ENCODE assay signal across 27 cellular contexts in genomic region chr2:96795076-96795475, GRCh38.
"Had no signal": no experiment of that assay in that cellular context is flagged by ENCODE, and none has a peak within 500 bp of the region (broad histone marks: within the 10 kb centered on the region; RNA-seq: fewer than 3 reads in every experiment).

No MANE protein-coding gene starts in this region.

- H3K27ac ChIP-seq: ascending aorta, breast epithelium, cardiac muscle cell, coronary artery, esophagus muscularis mucosa, foreskin keratinocyte, heart left ventricle had no signal

- H3K36me3 ChIP-seq: breast epithelium, cardiac muscle cell had no signal

- H3K4me3 ChIP-seq: ascending aorta, breast epithelium, cardiac muscle cell, coronary artery, esophagus muscularis mucosa, gastrocnemius medialis, heart left ventricle had no signal

- H3K9me3 ChIP-seq: ascending aorta, breast epithelium, esophagus muscularis mucosa, gastrocnemius medialis, heart left ventricle had no signal

- H3K27me3 ChIP-seq: ascending aorta, breast epithelium, cardiac muscle cell, esophagus muscularis mucosa, foreskin keratinocyte, gastrocnemius medialis, heart left ventricle had no signal

- DNase-seq: activated CD4-positive, alpha-beta memory T cell treated with anti-CD3 and anti-CD28 coated beads, Interleukin-2, amount 10 ng/mL, durations not matched to agents 7 days and 5 days; activated CD4-positive, alpha-beta T cell treated with anti-CD3 and anti-CD28 coated beads for 36 hours; activated CD4-positive, alpha-beta T cell treated with anti-CD3 and anti-CD28 coated beads, Interleukin-2, amount 10 ng/mL, durations not matched to agents 24 days and 14 days; activated CD4-positive, alpha-beta T cell treated with anti-CD3 and anti-CD28 coated beads, Interleukin-2, amount 50 U/mL, for 4 hours; activated CD4-positive, CD25-positive, alpha-beta regulatory T cell; activated CD4-positive, CD25-positive, alpha-beta regulatory T cell treated with anti-CD3 and anti-CD28 coated beads, Interleukin-2, amount 50 U/mL, for 72 hours; activated gamma-delta T cell; activated naive CD4-positive, alpha-beta T cell; activated naive CD4-positive, alpha-beta T cell treated with anti-CD3 and anti-CD28 coated beads, Interleukin-2, amount 10 ng/mL, durations not matched to agents 7 days and 5 days; activated naive CD8-positive, alpha-beta T cell treated with anti-CD3 and anti-CD28 coated beads, Interleukin-2, amount 10 ng/mL, durations not matched to agents 7 days and 5 days; activated T-cell treated with anti-CD3 and anti-CD28 coated beads, Interleukin-2, amount 50 U/mL, for 4 hours; central memory CD4-positive, alpha-beta T cell; cerebellar nuclear complex; dermis blood vessel endothelial cell; effector CD4-positive, alpha-beta T cell; effector memory CD8-positive, alpha-beta T cell; erythroblast; foreskin keratinocyte; gastrocnemius medialis; glutamatergic neuron; heart left ventricle; T-helper 2 cell had no signal

- H3K4me1 ChIP-seq: ascending aorta, breast epithelium, foreskin keratinocyte had no signal
